In genomic region chr20:5215592-5216304, GRCh38 we compare ENCODE assay signal across 18 cellular contexts.
A peak's percentile ranks its signal among the peaks of the same experiment; 100 is the strongest.
DNase-seq lines count a peak whose midpoint lies in the region; ATAC-seq, FAIRE-seq and TF ChIP-seq lines count a peak whose summit lies in the region.
"Had no signal": no experiment of that assay in that cellular context is flagged by ENCODE, and none has a peak within 500 bp of the region (broad histone marks: within the 10 kb centered on the region; RNA-seq: fewer than 3 reads in every experiment).

No MANE protein-coding gene starts in this region.

- H3K79me2 ChIP-seq in endothelial cell of umbilical vein (ENCODE audit: control insufficient read depth, insufficient read depth, low read length): no peaks in the 10 kb centered on the region

- H3K4me1 ChIP-seq in CD8-positive, alpha-beta T cell (ENCODE audit: insufficient read depth, low read length): no peaks in the 10 kb centered on the region
- peaks cover 13% of the 10 kb centered on the region for H3K4me1 ChIP-seq in endothelial cell of umbilical vein (ENCODE audit: control insufficient read depth, extremely low read depth, insufficient read depth, low read length)
- H3K4me1 ChIP-seq: colonic mucosa, uterus had no signal

- TF ChIP-seq CTCF in CD8-positive, alpha-beta T cell (IDR thresholded peaks at IDR 0.05): no peak
- TF ChIP-seq CTCF in endothelial cell of umbilical vein (IDR thresholded peaks at IDR 0.05; ENCODE audit: extremely low read depth in 1 of 2, insufficient read depth in 1 of 2, low read depth in 1 of 2, low read length in 2 of 2): no peak
- TF ChIP-seq CTCF in omental fat pad (IDR thresholded peaks at IDR 0.05): no peak

- H3K4me1 Mint-ChIP-seq in CD8-positive, alpha-beta T cell (ENCODE audit: low read depth): no peaks in the 10 kb centered on the region
- H3K4me1 Mint-ChIP-seq: B cell had no signal

- no peaks in the 10 kb centered on the region for H3K9me1 ChIP-seq in endothelial cell of umbilical vein (replicated peaks; ENCODE audit: control insufficient read depth, extremely low read depth, insufficient read depth, low read length)

- no peak for DNase-seq in CD8-positive, alpha-beta T cell
- DNase-seq in RPMI7951 (ENCODE audit: low read depth) (peak; percentile 24), endothelial cell of umbilical vein (ENCODE audit: low read depth, low spot score) (peak; percentile 84), omental fat pad (ENCODE audit: low spot score) (no peak), COLO829 (ENCODE audit: low spot score) (no peak), NCI-H1048 (lab: John Stamatoyannopoulos, UW) (no peak)
- DNase-seq: colonic mucosa; DMS53; left cardiac atrium; NCI-H146; stimulated activated CD4-positive, alpha-beta T cell treated with anti-CD3 and anti-CD28 coated beads, Interleukin-12 subunit alpha, Interleukin-12 subunit beta, amount 100 ng/mL, for 4 hours; stimulated activated naive CD8-positive, alpha-beta T cell treated with anti-CD3 and anti-CD28 coated beads, Interleukin-15, Interleukin-2, amounts not matched to agents 100 U/mL and 50 U/mL, for 24 hours; uterus had no signal

- no peak overlapping the region for H3K4me3 Mint-ChIP-seq in CD8-positive, alpha-beta T cell
- H3K4me3 Mint-ChIP-seq: B cell had no signal

- no peak overlapping the region for H3K4me3 ChIP-seq in CD8-positive, alpha-beta T cell (ENCODE audit: low read depth, low read length)
- H3K4me3 ChIP-seq in endothelial cell of umbilical vein (replicated peaks in 1 of 3; ENCODE audit: insufficient read depth in 1 of 3, low read depth in 1 of 3, low read length in 3 of 3): no peak overlapping the region
- H3K4me3 ChIP-seq: colonic mucosa, uterus had no signal

- no peaks in the 10 kb centered on the region for H3K27me3 ChIP-seq in CD8-positive, alpha-beta T cell (ENCODE audit: insufficient read depth, low read length)
- no peaks in the 10 kb centered on the region for H3K27me3 ChIP-seq in endothelial cell of umbilical vein (ENCODE audit: control insufficient read depth in 2 of 2, insufficient read depth in 2 of 2, low read length in 2 of 2)
- H3K27me3 ChIP-seq: colonic mucosa, uterus had no signal

- no peak overlapping the region for H3K9ac ChIP-seq in endothelial cell of umbilical vein (replicated peaks; ENCODE audit: extremely low read depth, insufficient read depth, low read length)

- CTCF ChIA-PET in CD8-positive, alpha-beta T cell (lab: Charles Lee): interaction anchor here (0.6 to 2.5 kb wide), 3 partner anchors 10 to 11 kb away, joined by 3 to 21 read pairs (median 7); no protein-coding TSS in a partner anchor
- CTCF ChIA-PET in endothelial cell of umbilical vein (lab: Charles Lee): interaction anchor here (0.8 to 12.5 kb wide), 5 partner anchors 7 to 233 kb away, joined by 3 to 275 read pairs (median 13); partner anchors contain the start of gene CDS2

- no TSS peak for BruUV-seq in endothelial cell of umbilical vein (replicated peaks; lab: Mats Ljungman, UMichigan)

- peak overlapping the region; percentile 32 for H3K27ac Mint-ChIP-seq in CD8-positive, alpha-beta T cell
- H3K27ac Mint-ChIP-seq: activated T-helper 2 cell treated with anti-CD3 and anti-CD28 coated beads, Interferon-gamma antibody, Interleukin-2, Interleukin-4, amounts not matched to agents 10 μg/mL and 5 μg/mL and 100 μg/mL, durations not matched to agents 14 hours and 24 hours and 36 hours; B cell had no signal

- POLR2A ChIA-PET in CD8-positive, alpha-beta T cell (lab: Charles Lee): no interaction called here
- POLR2A ChIA-PET in endothelial cell of umbilical vein (lab: Charles Lee): no interaction called here

- no peak for ATAC-seq in CD8-positive, alpha-beta T cell
- peak; percentile 37 for ATAC-seq in omental fat pad (ENCODE audit: low FRiP score)
- no peak for ATAC-seq in GM18498 (IDR thresholded peaks at IDR 0.05; ENCODE audit: unreplicated experiment)
- ATAC-seq in GM19397 (IDR thresholded peaks at IDR 0.05; ENCODE audit: unreplicated experiment): no peak
- ATAC-seq: esophagus mucosa; stimulated activated naive CD8-positive, alpha-beta T cell treated with anti-CD3 and anti-CD28 coated beads, Interleukin-15, Interleukin-2, amounts not matched to agents 100 U/mL and 50 U/mL, for 24 hours had no signal

- peak overlapping the region; percentile 20 for H3K4me2 ChIP-seq in endothelial cell of umbilical vein (ENCODE audit: insufficient read depth, low read length)

- H2AFZ ChIP-seq in endothelial cell of umbilical vein (ENCODE audit: low read depth, low read length): no peak overlapping the region

- H3K36me3 ChIP-seq in CD8-positive, alpha-beta T cell (ENCODE audit: insufficient read depth, low read length): no peaks in the 10 kb centered on the region
- H3K36me3 ChIP-seq in endothelial cell of umbilical vein (ENCODE audit: control insufficient read depth in 2 of 2, extremely low read depth in 1 of 2, insufficient read depth in 2 of 2, low read length in 2 of 2): peaks cover 0 to 2% of the 10 kb centered on the region in 2 experiments
- H3K36me3 ChIP-seq: colonic mucosa, uterus had no signal

- no peaks in the 10 kb centered on the region for H3K27me3 Mint-ChIP-seq in CD8-positive, alpha-beta T cell (ENCODE audit: low read depth)
- H3K27me3 Mint-ChIP-seq: B cell had no signal

- H3K9me3 Mint-ChIP-seq in CD8-positive, alpha-beta T cell: no peaks in the 10 kb centered on the region
- H3K9me3 Mint-ChIP-seq: activated T-helper 2 cell treated with anti-CD3 and anti-CD28 coated beads, Interferon-gamma antibody, Interleukin-2, Interleukin-4, amounts not matched to agents 10 μg/mL and 5 μg/mL and 100 μg/mL, durations not matched to agents 14 hours and 24 hours and 36 hours had no signal

- no peak for TF ChIP-seq POLR2A in endothelial cell of umbilical vein (IDR thresholded peaks at IDR 0.05; ENCODE audit: low read depth, low read length)

- FAIRE-seq in endothelial cell of umbilical vein (lab: Jason Lieb, UNC): peak; percentile 79

- dilution Hi-C loops in endothelial cell of umbilical vein (cut with MboI; ENCODE audit: extremely low pct_ligation_motif_present, low sequenced_read_pairs): no loop called here

- no peak overlapping the region for H3K27ac ChIP-seq in CD8-positive, alpha-beta T cell (ENCODE audit: low read depth, low read length)
- H3K27ac ChIP-seq in endothelial cell of umbilical vein (ENCODE audit: insufficient read depth, low read depth, low read length): peak overlapping the region; percentile 14
- H3K27ac ChIP-seq: colonic mucosa, uterus had no signal

- no peaks in the 10 kb centered on the region for H3K9me3 ChIP-seq in CD8-positive, alpha-beta T cell (ENCODE audit: low read length)
- H3K9me3 ChIP-seq in endothelial cell of umbilical vein (replicated peaks; ENCODE audit: control insufficient read depth, insufficient read depth, low read length): no peaks in the 10 kb centered on the region
- H3K9me3 ChIP-seq: colonic mucosa, uterus had no signal

- H4K20me1 ChIP-seq in endothelial cell of umbilical vein (replicated peaks; ENCODE audit: control insufficient read depth, extremely low read depth, insufficient read depth, low read length): no peaks in the 10 kb centered on the region

- peaks cover 7% of the 10 kb centered on the region for H3K36me3 Mint-ChIP-seq in CD8-positive, alpha-beta T cell

- intact Hi-C loops in CD8-positive, alpha-beta T cell (cut with DNase I, micrococcal nuclease): no loop called here
- intact Hi-C loops in endothelial cell of umbilical vein (cut with micrococcal nuclease): no loop called here

TF ChIP-seq in endothelial cell of umbilical vein, 7 proteins besides CTCF, POLR2A, EP300 and RAD21:
- TF ChIP-seq GATA2 (IDR thresholded peaks at IDR 0.05; ENCODE audit: insufficient read depth, insufficient read length, low read depth, low read length) (no peak), POLR2AphosphoS5 (IDR thresholded peaks at IDR 0.05; ENCODE audit: insufficient read depth, low read depth, low read length) (peak; percentile 16)

Comparison
In these comparisons a context has a peak if more than half of its experiments do, and no peak if none do; other contexts are left out.
1. DNase-seq: peak in RPMI7951 (single experiment) and endothelial cell of umbilical vein (single experiment); none in CD8-positive, alpha-beta T cell (0 of 7), omental fat pad (single experiment), COLO829 (single experiment) and NCI-H1048 (single experiment).